In genomic region chr9:136485651-136486050, GRCh38 we compare ENCODE assay signal across 17 cellular contexts. TPM values are rescaled to one million over a fixed set of nuclear protein-coding genes. Genes with fewer than 3 reads are reported as not detected.
A peak's percentile ranks its signal among the peaks of the same experiment; 100 is the strongest.
DNase-seq lines count a peak whose midpoint lies in the region; ATAC-seq and TF ChIP-seq lines count a peak whose summit lies in the region.
"Had no signal": no experiment of that assay in that cellular context is flagged by ENCODE, and none has a peak within 500 bp of the region (broad histone marks: within the 10 kb centered on the region; RNA-seq: fewer than 3 reads in every experiment).

No MANE protein-coding gene starts in this region.

- H3K27ac Mint-ChIP-seq in CD4-positive, alpha-beta T cell: peak overlapping the region; percentile 79
- H3K27ac Mint-ChIP-seq in glutamatergic neuron (ENCODE audit: unreplicated experiment) (peak overlapping the region; percentile 43), neural progenitor cell (no peak overlapping the region)
- H3K27ac Mint-ChIP-seq: activated T-helper 2 cell treated with anti-CD3 and anti-CD28 coated beads, Interferon-gamma antibody, Interleukin-2, Interleukin-4, amounts not matched to agents 10 μg/mL and 5 μg/mL and 100 μg/mL, durations not matched to agents 14 hours and 24 hours and 36 hours; stimulated activated naive CD8-positive, alpha-beta T cell treated with anti-CD3 and anti-CD28 coated beads, Interleukin-15, Interleukin-2, amounts not matched to agents 100 ng/mL and 50 ng/mL, for 24 hours had no signal

- no peak for TF ChIP-seq CTCF in CD4-positive, alpha-beta T cell (IDR thresholded peaks at IDR 0.05)
- TF ChIP-seq CTCF in PC-9 (conservative IDR thresholded peaks at IDR 0.05) (no peak), glutamatergic neuron (IDR thresholded peaks at IDR 0.05; ENCODE audit: partially characterized antibody, unreplicated experiment) (no peak), neural progenitor cell (IDR thresholded peaks at IDR 0.05) (no peak)

- H3K4me1 ChIP-seq in PC-9 (replicated peaks; ENCODE audit: insufficient read depth) (peaks cover 15% of the 10 kb centered on the region), neural progenitor cell (peaks cover 8% of the 10 kb centered on the region), Karpas-422 (ENCODE audit: low read length) (peaks cover 23% of the 10 kb centered on the region)

- no peaks in the 10 kb centered on the region for H3K27me3 ChIP-seq in CD4-positive, alpha-beta T cell (ENCODE audit: control insufficient read depth, insufficient read depth, low read length)
- no peaks in the 10 kb centered on the region for H3K27me3 ChIP-seq in PC-9 (ENCODE audit: insufficient read depth, low read depth)
- no peaks in the 10 kb centered on the region for H3K27me3 ChIP-seq in neural progenitor cell
- no peaks in the 10 kb centered on the region for H3K27me3 ChIP-seq in Karpas-422 (ENCODE audit: low read length)
- H3K27me3 ChIP-seq: SJSA1, vagina had no signal

- peaks cover 26% of the 10 kb centered on the region for H4K20me1 ChIP-seq in PC-9 (ENCODE audit: insufficient read depth)
- peaks cover 34% of the 10 kb centered on the region for H4K20me1 ChIP-seq in neural progenitor cell (ENCODE audit: low read depth)
- peaks cover 25% of the 10 kb centered on the region; the same call in 1 of the 2 replicates for H4K20me1 ChIP-seq in Karpas-422 (ENCODE audit: insufficient read depth, low read depth, low read length)

- no TSS peak for BruUV-seq in PC-9 (replicated peaks; lab: Mats Ljungman, UMichigan)

- H3K4me2 ChIP-seq in PC-9: peak overlapping the region; percentile 91
- H3K4me2 ChIP-seq in neural progenitor cell: no peak overlapping the region
- H3K4me2 ChIP-seq in Karpas-422 (ENCODE audit: low read depth, low read length, poor library complexity, severe bottlenecking): no peak overlapping the region
- H3K4me2 ChIP-seq: KMS-11, smooth muscle cell had no signal

- POLR2A ChIA-PET in CD4-positive, alpha-beta T cell (lab: Charles Lee): interaction anchor here (2.4 kb wide), 1 partner anchor 54 kb away, joined by 25 read pairs; no protein-coding TSS in a partner anchor
- POLR2A ChIA-PET in PC-9 (lab: Charles Lee; ENCODE audit: unreplicated experiment): no interaction called here

- ATAC-seq in CD4-positive, alpha-beta T cell (ENCODE audit: poor library complexity): no peak
- ATAC-seq: naive thymus-derived CD4-positive, alpha-beta T cell had no signal

- peaks cover 21% of the 10 kb centered on the region for H3K36me3 Mint-ChIP-seq in CD4-positive, alpha-beta T cell (ENCODE audit: low read depth)
- H3K36me3 Mint-ChIP-seq in glutamatergic neuron (ENCODE audit: unreplicated experiment) (no peaks in the 10 kb centered on the region), neural progenitor cell (no peaks in the 10 kb centered on the region)
- H3K36me3 Mint-ChIP-seq: naive thymus-derived CD4-positive, alpha-beta T cell had no signal

- no peaks in the 10 kb centered on the region for H3K27me3 Mint-ChIP-seq in CD4-positive, alpha-beta T cell
- peaks cover 2% of the 10 kb centered on the region for H3K27me3 Mint-ChIP-seq in glutamatergic neuron (ENCODE audit: unreplicated experiment)
- peaks cover 12% of the 10 kb centered on the region for H3K27me3 Mint-ChIP-seq in neural progenitor cell (ENCODE audit: insufficient read depth, low read depth)
- H3K27me3 Mint-ChIP-seq: naive thymus-derived CD4-positive, alpha-beta T cell; stimulated activated naive CD8-positive, alpha-beta T cell treated with anti-CD3 and anti-CD28 coated beads, Interleukin-15, Interleukin-2, amounts not matched to agents 100 ng/mL and 50 ng/mL, for 24 hours had no signal

- H3K36me3 ChIP-seq in PC-9 (ENCODE audit: low read depth): no peaks in the 10 kb centered on the region
- H3K36me3 ChIP-seq in neural progenitor cell: no peaks in the 10 kb centered on the region
- no peaks in the 10 kb centered on the region for H3K36me3 ChIP-seq in Karpas-422 (ENCODE audit: insufficient read depth, low read length)
- H3K36me3 ChIP-seq: lower lobe of right lung, vagina had no signal

- H3K9ac ChIP-seq in neural progenitor cell: no peak overlapping the region
- H3K9ac ChIP-seq in Karpas-422 (ENCODE audit: low read length): no peak overlapping the region
- H3K9ac ChIP-seq: KMS-11 had no signal

- peaks cover 13% of the 10 kb centered on the region; the same call in 1 of the 2 replicates for H3F3A ChIP-seq in PC-9 (ENCODE audit: insufficient read depth, low read depth)
- H3F3A ChIP-seq in neural progenitor cell (ENCODE audit: low read depth): peaks cover 10% of the 10 kb centered on the region

- no peak overlapping the region for H3K4me3 Mint-ChIP-seq in CD4-positive, alpha-beta T cell
- H3K4me3 Mint-ChIP-seq in glutamatergic neuron (ENCODE audit: unreplicated experiment) (no peak overlapping the region), neural progenitor cell (peak overlapping the region; percentile 33)

- H3K4me1 Mint-ChIP-seq in CD4-positive, alpha-beta T cell (ENCODE audit: low read depth): peaks cover 32% of the 10 kb centered on the region
- H3K4me1 Mint-ChIP-seq in glutamatergic neuron (ENCODE audit: low read depth, unreplicated experiment) (peaks cover 12% of the 10 kb centered on the region), neural progenitor cell (peaks cover 39% of the 10 kb centered on the region)

- no peak overlapping the region for H2AFZ ChIP-seq in PC-9
- no peak overlapping the region for H2AFZ ChIP-seq in neural progenitor cell (replicated peaks)
- no peak overlapping the region for H2AFZ ChIP-seq in Karpas-422 (ENCODE audit: low read length)

- H3K9me3 Mint-ChIP-seq in CD4-positive, alpha-beta T cell: no peaks in the 10 kb centered on the region
- H3K9me3 Mint-ChIP-seq in glutamatergic neuron (ENCODE audit: unreplicated experiment) (peaks cover 2% of the 10 kb centered on the region), neural progenitor cell (no peaks in the 10 kb centered on the region)
- H3K9me3 Mint-ChIP-seq: activated T-helper 2 cell treated with anti-CD3 and anti-CD28 coated beads, Interferon-gamma antibody, Interleukin-2, Interleukin-4, amounts not matched to agents 10 μg/mL and 5 μg/mL and 100 μg/mL, durations not matched to agents 14 hours and 24 hours and 36 hours; CD8-positive, alpha-beta T cell; naive thymus-derived CD4-positive, alpha-beta T cell; stimulated activated naive CD8-positive, alpha-beta T cell treated with anti-CD3 and anti-CD28 coated beads, Interleukin-15, Interleukin-2, amounts not matched to agents 100 ng/mL and 50 ng/mL, for 24 hours had no signal

- H3K9me2 ChIP-seq in PC-9 (ENCODE audit: insufficient read depth) (no peaks in the 10 kb centered on the region), Karpas-422 (replicated peaks; ENCODE audit: insufficient read depth, low read length) (no peaks in the 10 kb centered on the region)

- no peak for DNase-seq in CD4-positive, alpha-beta T cell
- DNase-seq in PC-9 (no peak), glutamatergic neuron (no peak), neural progenitor cell (ENCODE audit: low spot score) (no peak), Karpas-422 (no peak), GDM1 (lab: John Stamatoyannopoulos, UW) (no peak), NCI-H2081 (lab: John Stamatoyannopoulos, UW) (no peak), retina (no peak)

- H3K27ac ChIP-seq in CD4-positive, alpha-beta T cell (ENCODE audit: low read depth, low read length): no peak overlapping the region
- H3K27ac ChIP-seq in PC-9 (no peak overlapping the region), neural progenitor cell (no peak overlapping the region), Karpas-422 (ENCODE audit: low read length) (no peak overlapping the region)
- H3K27ac ChIP-seq: KMS-11, lower lobe of right lung, SJSA1 had no signal

- H3K9me3 ChIP-seq in CD4-positive, alpha-beta T cell (ENCODE audit: control insufficient read depth, low read length): no peaks in the 10 kb centered on the region
- H3K9me3 ChIP-seq in PC-9 (ENCODE audit: insufficient read depth, low read depth) (no peaks in the 10 kb centered on the region), neural progenitor cell (ENCODE audit: low read depth) (no peaks in the 10 kb centered on the region), Karpas-422 (ENCODE audit: low read length) (no peaks in the 10 kb centered on the region)
- H3K9me3 ChIP-seq: lower lobe of right lung, SJSA1, vagina had no signal

- intact Hi-C loops in CD4-positive, alpha-beta T cell (cut with DNase I, micrococcal nuclease): loop anchor here (2.0 to 10.0 kb wide), 3 partner anchors 52 to 299 kb away; no protein-coding TSS in a partner anchor
- intact Hi-C loops in PC-9 (cut with micrococcal nuclease; ENCODE audit: unreplicated experiment): loop anchor here (2.0 to 10.0 kb wide), 3 partner anchors 141 to 309 kb away; partner anchors contain the start of genes CCDC183 and TMEM141

- CTCF ChIA-PET in CD4-positive, alpha-beta T cell (lab: Charles Lee): interaction anchor here (0.6 to 2.8 kb wide), 10 partner anchors 14 to 159 kb away, joined by 3 to 10 read pairs (median 4); no protein-coding TSS in a partner anchor
- CTCF ChIA-PET in PC-9 (lab: Charles Lee): interaction anchor here (0.7 to 3.1 kb wide), 2 partner anchors 55 to 139 kb away, joined by 3 to 19 read pairs; no protein-coding TSS in a partner anchor

- H3K4me3 ChIP-seq in PC-9 (no peak overlapping the region; the same call in 1 of the 2 replicates), neural progenitor cell (no peak overlapping the region), Karpas-422 (ENCODE audit: low read length) (no peak overlapping the region)
- H3K4me3 ChIP-seq: lower lobe of right lung, SJSA1, smooth muscle cell, vagina had no signal

- peaks cover 33% of the 10 kb centered on the region for H3K79me2 ChIP-seq in PC-9 (ENCODE audit: low read depth)
- peaks cover 30% of the 10 kb centered on the region for H3K79me2 ChIP-seq in neural progenitor cell (ENCODE audit: low read depth)
- H3K79me2 ChIP-seq in Karpas-422 (ENCODE audit: low read length): peaks cover 21% of the 10 kb centered on the region

RNA-seq across cellular contexts. Expression of gene SEC16A, which starts 2.8 kb away (rescaled TPM):
- 10 to 100 TPM; 73.0 to 75.0 TPM for total RNA-seq in CD4-positive, alpha-beta T cell
- 81.8 and 90.1 TPM in 2 replicates for total RNA-seq in PC-9 (2021)
- total RNA-seq in glutamatergic neuron (ENCODE audit: unreplicated experiment): 74.3 TPM
- 16.8 and 23.8 TPM in 2 replicates for total RNA-seq in neural progenitor cell (ENCODE audit: low replicate concordance)
- total RNA-seq in Karpas-422 (2014; rRNA removed; shearing (Covaris generic); ENCODE audit: low replicate concordance): 21.5 and 26.6 TPM in 2 replicates

RNA-seq across cellular contexts. Expression of gene INPP5E, which starts 46.0 kb away (rescaled TPM):
- 10 to 100 TPM; 17.2 to 19.4 TPM for total RNA-seq in CD4-positive, alpha-beta T cell
- total RNA-seq in PC-9 (2021) (18.2 and 22.5 TPM in 2 replicates), glutamatergic neuron (ENCODE audit: unreplicated experiment) (35.2 TPM), neural progenitor cell (ENCODE audit: low replicate concordance) (8.8 and 23.6 TPM in 2 replicates)
- total RNA-seq in Karpas-422 (2014; rRNA removed; shearing (Covaris generic); ENCODE audit: low replicate concordance): 8.0 and 10.4 TPM in 2 replicates
